ENCODE assay signal across 1 cellular context in the genomic region with DNA sequence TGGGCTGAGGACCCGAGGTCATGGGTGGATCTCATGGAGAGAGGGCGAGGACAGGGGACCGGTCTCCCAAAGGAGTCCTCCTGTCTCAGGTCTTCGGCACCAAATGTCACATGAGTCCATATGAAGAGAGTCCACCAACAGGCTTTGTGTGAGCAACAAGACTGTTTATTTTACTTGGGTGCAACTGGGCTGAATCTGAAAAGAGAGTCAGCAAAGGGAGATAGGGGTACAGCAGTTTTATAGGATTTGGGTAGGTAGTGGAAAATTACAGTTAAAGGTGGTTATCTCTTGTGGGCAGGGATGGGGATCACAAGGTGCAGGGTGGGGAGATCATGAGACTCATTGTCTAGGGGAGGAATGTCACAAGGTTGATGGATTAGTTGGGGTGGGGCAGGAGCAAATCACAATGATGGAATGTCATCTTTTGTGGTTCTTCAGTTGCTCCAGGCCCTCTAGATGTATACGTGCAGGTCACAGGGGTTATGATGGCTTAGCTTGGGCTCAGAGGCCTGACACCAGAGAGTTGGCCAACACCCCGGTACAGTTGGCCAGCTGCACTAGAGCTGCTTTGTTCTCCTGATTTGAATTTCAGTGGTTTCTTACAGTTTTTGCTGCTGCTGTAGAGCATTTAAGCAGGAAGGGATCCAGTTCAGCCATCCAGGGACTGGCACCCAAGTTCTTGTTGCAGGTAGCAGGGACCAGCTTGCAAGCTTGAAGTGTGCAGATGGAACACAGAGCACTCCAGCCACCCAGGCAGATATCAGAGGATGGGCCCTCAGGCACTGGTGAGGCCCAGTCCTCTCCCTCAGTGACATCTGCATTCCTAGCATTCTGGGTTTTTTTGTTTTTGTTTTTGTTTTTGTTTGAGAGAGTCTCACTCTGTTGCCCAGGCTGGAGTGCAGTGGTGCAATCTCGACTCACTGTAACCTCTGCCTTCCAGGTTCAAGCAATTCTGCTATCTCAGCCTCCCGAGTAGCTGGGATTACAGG.
TF ChIP-seq lines count a peak whose summit lies in the region.

No MANE protein-coding gene starts in this region.

TF ChIP-seq in K562, 482 proteins besides CTCF, POLR2A, EP300 and RAD21 (continued from another document and continues in another):
- TF ChIP-seq, protein P1, sequence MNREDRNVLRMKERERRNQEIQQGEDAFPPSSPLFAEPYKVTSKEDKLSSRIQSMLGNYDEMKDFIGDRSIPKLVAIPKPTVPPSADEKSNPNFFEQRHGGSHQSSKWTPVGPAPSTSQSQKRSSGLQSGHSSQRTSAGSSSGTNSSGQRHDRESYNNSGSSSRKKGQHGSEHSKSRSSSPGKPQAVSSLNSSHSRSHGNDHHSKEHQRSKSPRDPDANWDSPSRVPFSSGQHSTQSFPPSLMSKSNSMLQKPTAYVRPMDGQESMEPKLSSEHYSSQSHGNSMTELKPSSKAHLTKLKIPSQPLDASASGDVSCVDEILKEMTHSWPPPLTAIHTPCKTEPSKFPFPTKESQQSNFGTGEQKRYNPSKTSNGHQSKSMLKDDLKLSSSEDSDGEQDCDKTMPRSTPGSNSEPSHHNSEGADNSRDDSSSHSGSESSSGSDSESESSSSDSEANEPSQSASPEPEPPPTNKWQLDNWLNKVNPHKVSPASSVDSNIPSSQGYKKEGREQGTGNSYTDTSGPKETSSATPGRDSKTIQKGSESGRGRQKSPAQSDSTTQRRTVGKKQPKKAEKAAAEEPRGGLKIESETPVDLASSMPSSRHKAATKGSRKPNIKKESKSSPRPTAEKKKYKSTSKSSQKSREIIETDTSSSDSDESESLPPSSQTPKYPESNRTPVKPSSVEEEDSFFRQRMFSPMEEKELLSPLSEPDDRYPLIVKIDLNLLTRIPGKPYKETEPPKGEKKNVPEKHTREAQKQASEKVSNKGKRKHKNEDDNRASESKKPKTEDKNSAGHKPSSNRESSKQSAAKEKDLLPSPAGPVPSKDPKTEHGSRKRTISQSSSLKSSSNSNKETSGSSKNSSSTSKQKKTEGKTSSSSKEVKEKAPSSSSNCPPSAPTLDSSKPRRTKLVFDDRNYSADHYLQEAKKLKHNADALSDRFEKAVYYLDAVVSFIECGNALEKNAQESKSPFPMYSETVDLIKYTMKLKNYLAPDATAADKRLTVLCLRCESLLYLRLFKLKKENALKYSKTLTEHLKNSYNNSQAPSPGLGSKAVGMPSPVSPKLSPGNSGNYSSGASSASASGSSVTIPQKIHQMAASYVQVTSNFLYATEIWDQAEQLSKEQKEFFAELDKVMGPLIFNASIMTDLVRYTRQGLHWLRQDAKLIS (CRISPR knock-in tag; IDR thresholded peaks at IDR 0.05) = peak; percentile 82; the same call in 1 of the 2 replicates
- TF ChIP-seq SOX6 (IDR thresholded peaks at IDR 0.05) = peak; percentile 93
- TF ChIP-seq HMG20B (CRISPR knock-in tag; IDR thresholded peaks at IDR 0.05) = no peak
- TF ChIP-seq ATF7 (IDR thresholded peaks at IDR 0.05) = 0 out of 2 replicates have a peak, but pooled peaks have one; percentile 43
- peak; percentile 97 for TF ChIP-seq HIVEP1 (CRISPR knock-in tag; IDR thresholded peaks at IDR 0.05)
- no peak for TF ChIP-seq ZSCAN29 (IDR thresholded peaks at IDR 0.05)
- peak; percentile 90 for TF ChIP-seq JUNB (CRISPR knock-in tag; conservative IDR thresholded peaks at IDR 0.05)
- peak; percentile 95 for TF ChIP-seq HMG20A (CRISPR knock-in tag; conservative IDR thresholded peaks at IDR 0.05)
- TF ChIP-seq ZNF780A (CRISPR knock-in tag; IDR thresholded peaks at IDR 0.05) = peak; percentile 88; the same call in 1 of the 2 replicates
- peak; percentile 81; the same call in 1 of the 2 replicates for TF ChIP-seq CAMTA2 (CRISPR knock-in tag; conservative IDR thresholded peaks at IDR 0.05)
- no peak for TF ChIP-seq ZNF274 (IDR thresholded peaks at IDR 0.05; ENCODE audit: borderline replicate concordance, low read depth, low read length)
- TF ChIP-seq TRIM24 (IDR thresholded peaks at IDR 0.05) = peak in 1 of 2 experiments; percentile 55; a peak in 1 of 4 replicates
- TF ChIP-seq, protein P2, sequence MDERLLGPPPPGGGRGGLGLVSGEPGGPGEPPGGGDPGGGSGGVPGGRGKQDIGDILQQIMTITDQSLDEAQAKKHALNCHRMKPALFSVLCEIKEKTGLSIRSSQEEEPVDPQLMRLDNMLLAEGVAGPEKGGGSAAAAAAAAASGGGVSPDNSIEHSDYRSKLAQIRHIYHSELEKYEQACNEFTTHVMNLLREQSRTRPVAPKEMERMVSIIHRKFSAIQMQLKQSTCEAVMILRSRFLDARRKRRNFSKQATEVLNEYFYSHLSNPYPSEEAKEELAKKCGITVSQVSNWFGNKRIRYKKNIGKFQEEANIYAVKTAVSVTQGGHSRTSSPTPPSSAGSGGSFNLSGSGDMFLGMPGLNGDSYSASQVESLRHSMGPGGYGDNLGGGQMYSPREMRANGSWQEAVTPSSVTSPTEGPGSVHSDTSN (CRISPR knock-in tag; IDR thresholded peaks at IDR 0.05; ENCODE audit: low read depth) = no peak
- TF ChIP-seq, protein P2 (tag; conservative IDR thresholded peaks at IDR 0.05; ENCODE audit: low read depth) = peak; percentile 94
- TF ChIP-seq SMARCC2 (IDR thresholded peaks at IDR 0.05; ENCODE audit: low read depth) = no peak
- TF ChIP-seq SMARCE1 (IDR thresholded peaks at IDR 0.05) = no peak
- TF ChIP-seq, protein P3, sequence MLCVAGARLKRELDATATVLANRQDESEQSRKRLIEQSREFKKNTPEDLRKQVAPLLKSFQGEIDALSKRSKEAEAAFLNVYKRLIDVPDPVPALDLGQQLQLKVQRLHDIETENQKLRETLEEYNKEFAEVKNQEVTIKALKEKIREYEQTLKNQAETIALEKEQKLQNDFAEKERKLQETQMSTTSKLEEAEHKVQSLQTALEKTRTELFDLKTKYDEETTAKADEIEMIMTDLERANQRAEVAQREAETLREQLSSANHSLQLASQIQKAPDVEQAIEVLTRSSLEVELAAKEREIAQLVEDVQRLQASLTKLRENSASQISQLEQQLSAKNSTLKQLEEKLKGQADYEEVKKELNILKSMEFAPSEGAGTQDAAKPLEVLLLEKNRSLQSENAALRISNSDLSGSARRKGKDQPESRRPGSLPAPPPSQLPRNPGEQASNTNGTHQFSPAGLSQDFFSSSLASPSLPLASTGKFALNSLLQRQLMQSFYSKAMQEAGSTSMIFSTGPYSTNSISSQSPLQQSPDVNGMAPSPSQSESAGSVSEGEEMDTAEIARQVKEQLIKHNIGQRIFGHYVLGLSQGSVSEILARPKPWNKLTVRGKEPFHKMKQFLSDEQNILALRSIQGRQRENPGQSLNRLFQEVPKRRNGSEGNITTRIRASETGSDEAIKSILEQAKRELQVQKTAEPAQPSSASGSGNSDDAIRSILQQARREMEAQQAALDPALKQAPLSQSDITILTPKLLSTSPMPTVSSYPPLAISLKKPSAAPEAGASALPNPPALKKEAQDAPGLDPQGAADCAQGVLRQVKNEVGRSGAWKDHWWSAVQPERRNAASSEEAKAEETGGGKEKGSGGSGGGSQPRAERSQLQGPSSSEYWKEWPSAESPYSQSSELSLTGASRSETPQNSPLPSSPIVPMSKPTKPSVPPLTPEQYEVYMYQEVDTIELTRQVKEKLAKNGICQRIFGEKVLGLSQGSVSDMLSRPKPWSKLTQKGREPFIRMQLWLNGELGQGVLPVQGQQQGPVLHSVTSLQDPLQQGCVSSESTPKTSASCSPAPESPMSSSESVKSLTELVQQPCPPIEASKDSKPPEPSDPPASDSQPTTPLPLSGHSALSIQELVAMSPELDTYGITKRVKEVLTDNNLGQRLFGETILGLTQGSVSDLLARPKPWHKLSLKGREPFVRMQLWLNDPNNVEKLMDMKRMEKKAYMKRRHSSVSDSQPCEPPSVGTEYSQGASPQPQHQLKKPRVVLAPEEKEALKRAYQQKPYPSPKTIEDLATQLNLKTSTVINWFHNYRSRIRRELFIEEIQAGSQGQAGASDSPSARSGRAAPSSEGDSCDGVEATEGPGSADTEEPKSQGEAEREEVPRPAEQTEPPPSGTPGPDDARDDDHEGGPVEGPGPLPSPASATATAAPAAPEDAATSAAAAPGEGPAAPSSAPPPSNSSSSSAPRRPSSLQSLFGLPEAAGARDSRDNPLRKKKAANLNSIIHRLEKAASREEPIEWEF (CRISPR knock-in tag; IDR thresholded peaks at IDR 0.05) = peak; percentile 64; the same call in 1 of the 2 replicates
- peak; percentile 86 for TF ChIP-seq ZNF197 (CRISPR knock-in tag; IDR thresholded peaks at IDR 0.05; ENCODE audit: low read depth)
- TF ChIP-seq KDM5B (IDR thresholded peaks at IDR 0.05; ENCODE audit: insufficient replicate concordance, low read depth, low read length) = peak; percentile 76
- TF ChIP-seq, protein P4, sequence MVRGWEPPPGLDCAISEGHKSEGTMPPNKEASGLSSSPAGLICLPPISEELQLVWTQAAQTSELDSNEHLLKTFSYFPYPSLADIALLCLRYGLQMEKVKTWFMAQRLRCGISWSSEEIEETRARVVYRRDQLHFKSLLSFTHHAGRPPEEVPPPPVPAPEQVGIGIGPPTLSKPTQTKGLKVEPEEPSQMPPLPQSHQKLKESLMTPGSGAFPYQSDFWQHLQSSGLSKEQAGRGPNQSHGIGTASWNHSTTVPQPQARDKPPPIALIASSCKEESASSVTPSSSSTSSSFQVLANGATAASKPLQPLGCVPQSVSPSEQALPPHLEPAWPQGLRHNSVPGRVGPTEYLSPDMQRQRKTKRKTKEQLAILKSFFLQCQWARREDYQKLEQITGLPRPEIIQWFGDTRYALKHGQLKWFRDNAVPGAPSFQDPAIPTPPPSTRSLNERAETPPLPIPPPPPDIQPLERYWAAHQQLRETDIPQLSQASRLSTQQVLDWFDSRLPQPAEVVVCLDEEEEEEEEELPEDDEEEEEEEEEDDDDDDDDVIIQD (CRISPR knock-in tag; IDR thresholded peaks at IDR 0.05) = peak; percentile 66; the same call in 1 of the 2 replicates
- peak; percentile 69; the same call in 1 of the 2 replicates for TF ChIP-seq ZNF561 (CRISPR knock-in tag; conservative IDR thresholded peaks at IDR 0.05)
- TF ChIP-seq, protein P5, sequence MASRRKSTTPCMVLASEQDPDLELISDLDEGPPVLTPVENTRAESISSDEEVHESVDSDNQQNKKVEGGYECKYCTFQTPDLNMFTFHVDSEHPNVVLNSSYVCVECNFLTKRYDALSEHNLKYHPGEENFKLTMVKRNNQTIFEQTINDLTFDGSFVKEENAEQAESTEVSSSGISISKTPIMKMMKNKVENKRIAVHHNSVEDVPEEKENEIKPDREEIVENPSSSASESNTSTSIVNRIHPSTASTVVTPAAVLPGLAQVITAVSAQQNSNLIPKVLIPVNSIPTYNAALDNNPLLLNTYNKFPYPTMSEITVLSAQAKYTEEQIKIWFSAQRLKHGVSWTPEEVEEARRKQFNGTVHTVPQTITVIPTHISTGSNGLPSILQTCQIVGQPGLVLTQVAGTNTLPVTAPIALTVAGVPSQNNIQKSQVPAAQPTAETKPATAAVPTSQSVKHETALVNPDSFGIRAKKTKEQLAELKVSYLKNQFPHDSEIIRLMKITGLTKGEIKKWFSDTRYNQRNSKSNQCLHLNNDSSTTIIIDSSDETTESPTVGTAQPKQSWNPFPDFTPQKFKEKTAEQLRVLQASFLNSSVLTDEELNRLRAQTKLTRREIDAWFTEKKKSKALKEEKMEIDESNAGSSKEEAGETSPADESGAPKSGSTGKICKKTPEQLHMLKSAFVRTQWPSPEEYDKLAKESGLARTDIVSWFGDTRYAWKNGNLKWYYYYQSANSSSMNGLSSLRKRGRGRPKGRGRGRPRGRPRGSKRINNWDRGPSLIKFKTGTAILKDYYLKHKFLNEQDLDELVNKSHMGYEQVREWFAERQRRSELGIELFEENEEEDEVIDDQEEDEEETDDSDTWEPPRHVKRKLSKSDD (conservative IDR thresholded peaks at IDR 0.05; ENCODE audit: low read length) = no peak
- TF ChIP-seq, protein P6, sequence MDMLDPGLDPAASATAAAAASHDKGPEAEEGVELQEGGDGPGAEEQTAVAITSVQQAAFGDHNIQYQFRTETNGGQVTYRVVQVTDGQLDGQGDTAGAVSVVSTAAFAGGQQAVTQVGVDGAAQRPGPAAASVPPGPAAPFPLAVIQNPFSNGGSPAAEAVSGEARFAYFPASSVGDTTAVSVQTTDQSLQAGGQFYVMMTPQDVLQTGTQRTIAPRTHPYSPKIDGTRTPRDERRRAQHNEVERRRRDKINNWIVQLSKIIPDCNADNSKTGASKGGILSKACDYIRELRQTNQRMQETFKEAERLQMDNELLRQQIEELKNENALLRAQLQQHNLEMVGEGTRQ (CRISPR knock-in tag; IDR thresholded peaks at IDR 0.05) = no peak
- peak; percentile 72 for TF ChIP-seq CBFA2T2 (conservative IDR thresholded peaks at IDR 0.05)
- no peak for TF ChIP-seq CHD2 (IDR thresholded peaks at IDR 0.05; ENCODE audit: low read depth, low read length)
- no peak for TF ChIP-seq STAT5B (CRISPR knock-in tag; IDR thresholded peaks at IDR 0.05)
- TF ChIP-seq ZBTB17 (CRISPR knock-in tag; IDR thresholded peaks at IDR 0.05) = peak; percentile 94
- TF ChIP-seq, protein P7, sequence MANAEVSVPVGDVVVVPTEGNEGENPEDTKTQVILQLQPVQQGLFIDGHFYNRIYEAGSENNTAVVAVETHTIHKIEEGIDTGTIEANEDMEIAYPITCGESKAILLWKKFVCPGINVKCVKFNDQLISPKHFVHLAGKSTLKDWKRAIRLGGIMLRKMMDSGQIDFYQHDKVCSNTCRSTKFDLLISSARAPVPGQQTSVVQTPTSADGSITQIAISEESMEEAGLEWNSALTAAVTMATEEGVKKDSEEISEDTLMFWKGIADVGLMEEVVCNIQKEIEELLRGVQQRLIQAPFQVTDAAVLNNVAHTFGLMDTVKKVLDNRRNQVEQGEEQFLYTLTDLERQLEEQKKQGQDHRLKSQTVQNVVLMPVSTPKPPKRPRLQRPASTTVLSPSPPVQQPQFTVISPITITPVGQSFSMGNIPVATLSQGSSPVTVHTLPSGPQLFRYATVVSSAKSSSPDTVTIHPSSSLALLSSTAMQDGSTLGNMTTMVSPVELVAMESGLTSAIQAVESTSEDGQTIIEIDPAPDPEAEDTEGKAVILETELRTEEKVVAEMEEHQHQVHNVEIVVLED (CRISPR knock-in tag; IDR thresholded peaks at IDR 0.05) = peak; percentile 60
- peak; percentile 94 for TF ChIP-seq ELF2 (CRISPR knock-in tag; IDR thresholded peaks at IDR 0.05)
- TF ChIP-seq ZNF583 (CRISPR knock-in tag; IDR thresholded peaks at IDR 0.05) = peak; percentile 98
- TF ChIP-seq ZNF431 (CRISPR knock-in tag; IDR thresholded peaks at IDR 0.05) = 0 out of 2 replicates have a peak, but pooled peaks have one; percentile 16
- TF ChIP-seq ZNF766 (CRISPR knock-in tag; conservative IDR thresholded peaks at IDR 0.05) = peak; percentile 92
- TF ChIP-seq, protein P8, sequence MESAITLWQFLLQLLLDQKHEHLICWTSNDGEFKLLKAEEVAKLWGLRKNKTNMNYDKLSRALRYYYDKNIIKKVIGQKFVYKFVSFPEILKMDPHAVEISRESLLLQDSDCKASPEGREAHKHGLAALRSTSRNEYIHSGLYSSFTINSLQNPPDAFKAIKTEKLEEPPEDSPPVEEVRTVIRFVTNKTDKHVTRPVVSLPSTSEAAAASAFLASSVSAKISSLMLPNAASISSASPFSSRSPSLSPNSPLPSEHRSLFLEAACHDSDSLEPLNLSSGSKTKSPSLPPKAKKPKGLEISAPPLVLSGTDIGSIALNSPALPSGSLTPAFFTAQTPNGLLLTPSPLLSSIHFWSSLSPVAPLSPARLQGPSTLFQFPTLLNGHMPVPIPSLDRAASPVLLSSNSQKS (CRISPR knock-in tag; IDR thresholded peaks at IDR 0.05) = 0 out of 2 replicates have a peak, but pooled peaks have one; percentile 77
- peak; percentile 74 for TF ChIP-seq ZNF23 (CRISPR knock-in tag; IDR thresholded peaks at IDR 0.05)
- TF ChIP-seq ZNF174 (CRISPR knock-in tag; IDR thresholded peaks at IDR 0.05) = peak; percentile 87
